Comparison of ENCODE assay signal across 21 cellular contexts in genomic region chr2:232588031-232588430, GRCh38. TPM values are rescaled to one million over a fixed set of nuclear protein-coding genes. Genes with fewer than 3 reads are reported as not detected.
"Had no signal": no experiment of that assay in that cellular context is flagged by ENCODE, and none has a peak within 500 bp of the region (broad histone marks: within the 10 kb centered on the region; RNA-seq: fewer than 3 reads in every experiment).

No MANE protein-coding gene starts in this region.

- ATAC-seq: activated CD4-positive, CD25-positive, alpha-beta regulatory T cell treated with anti-CD3 and anti-CD28 coated beads, Interleukin-2, amount 50 U/mL, for 24 hours; stimulated activated naive B cell treated with anti-CD40 and anti-IgM and Interleukin-4, amounts not matched to agents 10 μg/mL and 1 μg/mL and 100 μg/mL, for 72 hours had no signal

- H3K27me3 ChIP-seq: neural progenitor cell, right lobe of liver, spleen, transverse colon, vagina had no signal

- FAIRE-seq: kidney had no signal

- DNase-seq: activated CD4-positive, alpha-beta T cell treated with anti-CD3 and anti-CD28 coated beads, Interleukin-2, amount 50 U/mL, for 1 hour; activated gamma-delta T cell; foreskin melanocyte; kidney; right lobe of liver; spleen; stimulated activated naive B cell treated with anti-CD40 and anti-IgM and Interleukin-4, amounts not matched to agents 10 μg/mL and 1 μg/mL and 100 μg/mL, for 72 hours; T1000; transverse colon had no signal

- H2AFZ ChIP-seq: neural progenitor cell had no signal

- H3K4me1 ChIP-seq: neural progenitor cell, spleen had no signal

- H3K9me3 ChIP-seq: right lobe of liver, transverse colon, vagina had no signal

- H3K4me3 ChIP-seq: neural progenitor cell, right lobe of liver, spleen, transverse colon, vagina had no signal

- H3K36me3 ChIP-seq: neural progenitor cell, right lobe of liver, vagina had no signal

- H3K27ac ChIP-seq: neural progenitor cell, right lobe of liver, spleen had no signal

- H3K4me2 ChIP-seq: neural progenitor cell had no signal

- H3K9ac ChIP-seq: neural progenitor cell had no signal

RNA-seq across cellular contexts. Expression of gene EFHD1, which starts 45.4 kb away (rescaled TPM):
- total RNA-seq: dermis microvascular lymphatic vessel endothelial cell, pulmonary artery endothelial cell had no signal

RNA-seq across cellular contexts. Expression of gene CHRNG, which starts 48.5 kb away (rescaled TPM):
- total RNA-seq: cerebellum; dermis microvascular lymphatic vessel endothelial cell; kidney; liver; mononuclear cell; osteocyte; pulmonary artery endothelial cell; right lobe of liver; spleen; subcutaneous adipose tissue; T-helper 1 cell treated with Interleukin-12 subunit alpha and Interleukin-12 subunit beta and Interleukin-4 antibody, amounts not matched to agents 30 ng/mL and 1 ng/mL, for 36 hours; transverse colon; vagina had no signal
- polyA plus RNA-seq: adipose tissue, liver had no signal
